In genomic region chr11:65133724-65134123, GRCh38 we compare ENCODE assay signal across 7 cellular contexts. TPM values are rescaled to one million over a fixed set of nuclear protein-coding genes. Genes with fewer than 3 reads are reported as not detected.
DNase-seq lines count a peak whose midpoint lies in the region; ATAC-seq and TF ChIP-seq lines count a peak whose summit lies in the region.

No MANE protein-coding gene starts in this region.

- peaks cover 6% of the 10 kb centered on the region; the same call in 1 of the 2 replicates for H3K4me1 ChIP-seq in IMR-90 (ENCODE audit: control insufficient read depth, insufficient read depth, low read length)

- intact Hi-C loops in IMR-90 (cut with micrococcal nuclease) = no loop called here

- H3K36me3 ChIP-seq in IMR-90 (ENCODE audit: control insufficient read depth, insufficient read depth, low read length) = peaks cover 40% of the 10 kb centered on the region

- DNase-seq in IMR-90 (no peak), astrocyte of the spinal cord (ENCODE audit: low read depth, low spot score) (no peak), amniotic stem cell (lab: John Stamatoyannopoulos, UW) (no peak), MV-4-11 (lab: John Stamatoyannopoulos, UW) (no peak)

- H2BK120ac ChIP-seq in IMR-90 (ENCODE audit: low read depth, low read length) = no peak overlapping the region

- H3K27ac ChIP-seq in IMR-90 (ENCODE audit: insufficient read depth, low read length) = peak overlapping the region; percentile 99
- peak overlapping the region; percentile 99 for H3K27ac ChIP-seq in layer of hippocampus (ENCODE audit: low read depth, low read length)
- H3K27ac ChIP-seq in temporal lobe (ENCODE audit: low read depth, low read length) = peak overlapping the region; percentile 99

- H2BK20ac ChIP-seq in IMR-90 (ENCODE audit: low read depth, low read length) = no peak overlapping the region

- H3K56ac ChIP-seq in IMR-90 (ENCODE audit: extremely low read depth, insufficient read depth, low read length) = no peak overlapping the region

- CTCF ChIA-PET in IMR-90 (lab: Yijun Ruan, JAX) = interaction anchor here (0.5 kb wide), 1 partner anchor 54 kb away, joined by 3 read pairs; no protein-coding TSS in a partner anchor

- H4K8ac ChIP-seq in IMR-90 (ENCODE audit: low read depth in 2 of 2, low read length in 2 of 2) = peak overlapping the region; percentile 12 to 43; a peak in 3 of 4 replicates

- H4K5ac ChIP-seq in IMR-90 (ENCODE audit: low read depth, low read length) = peak overlapping the region; percentile 51; the same call in 1 of the 2 replicates

- H3K4me2 ChIP-seq in IMR-90 (ENCODE audit: low read depth, low read length) = peak overlapping the region; percentile 93

- H3K9me3 ChIP-seq in IMR-90 (ENCODE audit: control insufficient read depth, insufficient read depth, low read length) = no peaks in the 10 kb centered on the region

- TF ChIP-seq CTCF in IMR-90 (conservative IDR thresholded peaks at IDR 0.05; ENCODE audit: low read depth, low read length) (no peak), astrocyte of the spinal cord (IDR thresholded peaks at IDR 0.05; ENCODE audit: low read depth, low read length) (no peak)

- peak overlapping the region; percentile 95 for H3K23ac ChIP-seq in IMR-90 (ENCODE audit: low read depth, low read length)

- H4K91ac ChIP-seq in IMR-90 (ENCODE audit: insufficient read depth, low read depth, low read length) = peak overlapping the region; percentile 100; the same call in 1 of the 2 replicates

- H2BK15ac ChIP-seq in IMR-90 (ENCODE audit: low read depth, low read length) = no peak overlapping the region

- H3K9ac ChIP-seq in IMR-90 (ENCODE audit: low read depth, low read length) = peak overlapping the region; percentile 99

- TF ChIP-seq RAD21 in IMR-90 (IDR thresholded peaks at IDR 0.05; ENCODE audit: low read length) = no peak

- peaks cover 28% of the 10 kb centered on the region for H4K20me1 ChIP-seq in IMR-90 (ENCODE audit: insufficient read depth, low read length)

- H3K9me1 ChIP-seq in IMR-90 (ENCODE audit: insufficient read depth, low read length) = peaks cover 21% of the 10 kb centered on the region

- peak overlapping the region; percentile 90; the same call in 1 of the 2 replicates for H2AK5ac ChIP-seq in IMR-90 (ENCODE audit: low read depth, low read length)

- H3K4ac ChIP-seq in IMR-90 (ENCODE audit: low read depth, low read length) = peak overlapping the region; percentile 100

- H3K4me3 ChIP-seq in IMR-90 (ENCODE audit: insufficient read depth, low read depth, low read length) (peak overlapping the region; percentile 63), astrocyte of the spinal cord (ENCODE audit: low read depth, low read length) (peak overlapping the region; percentile 82)

- H3K27me3 ChIP-seq in IMR-90 (ENCODE audit: control insufficient read depth, insufficient read depth, low read length) (no peaks in the 10 kb centered on the region), layer of hippocampus (ENCODE audit: control insufficient read depth, insufficient read depth, low read length) (no peaks in the 10 kb centered on the region)

- peak overlapping the region; percentile 98 for H2BK5ac ChIP-seq in IMR-90 (ENCODE audit: low read depth, low read length, poor library complexity, severe bottlenecking)

- BruUV-seq in IMR-90 (replicated peaks; lab: Mats Ljungman, UMichigan) = no TSS peak

- peak overlapping the region; percentile 98 for H2AK9ac ChIP-seq in IMR-90 (replicated peaks; ENCODE audit: low read depth, low read length, poor library complexity)

- no peak for TF ChIP-seq POLR2A in IMR-90 (IDR thresholded peaks at IDR 0.05; ENCODE audit: low read depth, low read length)

- H3K14ac ChIP-seq in IMR-90 (replicated peaks; ENCODE audit: low read depth, low read length) = no peak overlapping the region; the same call in 1 of the 2 replicates

- no peak overlapping the region for H3K18ac ChIP-seq in IMR-90 (ENCODE audit: low read depth, low read length)

- POLR2A ChIA-PET in IMR-90 (lab: Charles Lee; ENCODE audit: unreplicated experiment) = no interaction called here

- 0% methylated on average over 14 of the region's 20 CpGs; no CpG with 5 or more reads in 1 of the 2 experiments for whole genome bisulfite sequencing in IMR-90 (ENCODE audit: extremely low coverage in 2 of 2, insufficient read length in 1 of 2), 2 experiments

- dilution Hi-C loops in IMR-90 (cut with HindIII; ENCODE audit: low sequenced_read_pairs, unreplicated experiment) = no loop called here

- in situ Hi-C loops in IMR-90 (cut with MboI; ENCODE audit: low sequenced_read_pairs) = no loop called here
- in situ Hi-C loops in astrocyte of the spinal cord (cut with HindIII; ENCODE audit: low sequenced_read_pairs) = no loop called here

- ATAC-seq in IMR-90 (ENCODE audit: low read depth) (no peak; the same call in none of the 2 replicates), HG03095 (IDR thresholded peaks at IDR 0.05; ENCODE audit: unreplicated experiment) (no peak)

- peak overlapping the region; percentile 99 for H2AFZ ChIP-seq in IMR-90 (replicated peaks; ENCODE audit: low read length, poor library complexity)

- H3K79me1 ChIP-seq in IMR-90 (ENCODE audit: low read depth in 1 of 2, low read length in 2 of 2) = peaks cover 18 to 43% of the 10 kb centered on the region in 2 experiments

TF ChIP-seq in IMR-90, 13 proteins besides CTCF, POLR2A, EP300 and RAD21:
- no peak for TF ChIP-seq BHLHE40 (IDR thresholded peaks at IDR 0.05; ENCODE audit: low read depth, low read length)
- no peak for TF ChIP-seq MAFK (IDR thresholded peaks at IDR 0.05; ENCODE audit: low read depth, low read length)
- no peak for TF ChIP-seq SMC3 (IDR thresholded peaks at IDR 0.05; ENCODE audit: low read depth, low read length)
- no peak for TF ChIP-seq RCOR1 (IDR thresholded peaks at IDR 0.05; ENCODE audit: insufficient replicate concordance, low read length)
- TF ChIP-seq FOS (IDR thresholded peaks at IDR 0.05; ENCODE audit: low read depth, low read length) = no peak
- no peak for TF ChIP-seq RFX5 (IDR thresholded peaks at IDR 0.05; ENCODE audit: low read depth, low read length)
- no peak for TF ChIP-seq CHD1 (IDR thresholded peaks at IDR 0.05; ENCODE audit: low read depth, low read length)

RNA-seq across cellular contexts. Expression of gene SYVN1, which starts 0.6 kb away (rescaled TPM):
- 8.3 and 9.5 TPM in 2 replicates for total RNA-seq in IMR-90 (2012; rRNA removed)
- 45.7 and 52.9 TPM in 2 replicates for polyA plus RNA-seq in IMR-90 (2012; rRNA removed)
- polyA plus RNA-seq in IMR-90 (2012; cell fraction: cytosol; rRNA removed) = 22.9 and 32.0 TPM in 2 replicates
- 107 and 150 TPM in 2 replicates for polyA plus RNA-seq in IMR-90 (2012; cell fraction: nucleus; rRNA removed; ENCODE audit: low replicate concordance)
- 7.4 TPM for total RNA-seq in temporal lobe

RNA-seq across cellular contexts. Expression of gene MRPL49, which starts 11.6 kb away (rescaled TPM):
- total RNA-seq in IMR-90 (2012; rRNA removed) (54.2 and 55.2 TPM in 2 replicates), temporal lobe (27.0 TPM)
- polyA plus RNA-seq in IMR-90 (2012; rRNA removed) = 51.5 and 56.8 TPM in 2 replicates
- 39.1 and 52.5 TPM in 2 replicates for polyA plus RNA-seq in IMR-90 (2012; cell fraction: cytosol; rRNA removed)
- 24.5 and 42.4 TPM in 2 replicates for polyA plus RNA-seq in IMR-90 (2012; cell fraction: nucleus; rRNA removed; ENCODE audit: low replicate concordance)

RNA-seq across cellular contexts. Expression of gene FAU, which starts 11.8 kb away (rescaled TPM):
- 189 and 285 TPM in 2 replicates for total RNA-seq in IMR-90 (2012; rRNA removed)
- 652 and 804 TPM in 2 replicates for polyA plus RNA-seq in IMR-90 (2012; rRNA removed)
- polyA plus RNA-seq in IMR-90 (2012; cell fraction: cytosol; rRNA removed) = 812 and 1,747 TPM in 2 replicates
- 249 and 290 TPM in 2 replicates for polyA plus RNA-seq in IMR-90 (2012; cell fraction: nucleus; rRNA removed; ENCODE audit: low replicate concordance)
- 217 TPM for total RNA-seq in temporal lobe

RNA-seq across cellular contexts. Expression of gene ZNHIT2, which starts 16.2 kb away (rescaled TPM):
- total RNA-seq in IMR-90 (2012; rRNA removed) = 3.6 and 3.9 TPM in 2 replicates
- polyA plus RNA-seq in IMR-90 (2012; rRNA removed) = 5.9 and 7.7 TPM in 2 replicates
- polyA plus RNA-seq in IMR-90 (2012; cell fraction: cytosol; rRNA removed) = 11.1 and 11.4 TPM in 2 replicates
- polyA plus RNA-seq in IMR-90 (2012; cell fraction: nucleus; rRNA removed; ENCODE audit: low replicate concordance) = 2.5 and 10.5 TPM in 2 replicates
- total RNA-seq in temporal lobe = 2.5 TPM

RNA-seq across cellular contexts. Expression of gene TM7SF2, which starts 22.1 kb away (rescaled TPM):
- 4.7 and 5.7 TPM in 2 replicates for total RNA-seq in IMR-90 (2012; rRNA removed)
- polyA plus RNA-seq in IMR-90 (2012; rRNA removed) = 7.6 and 11.5 TPM in 2 replicates
- polyA plus RNA-seq in IMR-90 (2012; cell fraction: cytosol; rRNA removed) = 12.0 and 19.9 TPM in 2 replicates
- polyA plus RNA-seq in IMR-90 (2012; cell fraction: nucleus; rRNA removed; ENCODE audit: low replicate concordance) = 27.7 and 50.8 TPM in 2 replicates
- 34.7 TPM for total RNA-seq in temporal lobe
